18 cellular contexts compared by ENCODE assay signal in the genomic region with DNA sequence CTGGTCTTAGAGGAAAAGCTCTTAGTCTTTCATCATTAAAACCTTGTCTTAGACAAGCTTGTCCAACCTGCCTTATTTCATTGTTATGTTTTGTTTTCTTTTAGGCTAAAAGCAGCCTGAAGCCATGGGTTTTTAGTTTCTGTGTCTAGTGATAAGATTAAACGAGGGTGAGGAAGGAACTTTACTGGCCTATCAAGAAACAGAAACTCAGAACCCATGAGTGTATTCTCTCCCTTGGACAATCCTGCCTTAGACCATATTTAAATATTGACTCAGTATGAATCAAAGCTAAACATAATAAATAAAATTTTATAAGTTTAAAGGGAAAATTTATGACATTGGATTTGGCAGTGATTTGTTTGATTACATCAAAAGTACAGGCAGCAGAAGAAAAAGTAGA.
"Had no signal": no experiment of that assay in that cellular context is flagged by ENCODE, and none has a peak within 500 bp of the region (broad histone marks: within the 10 kb centered on the region; RNA-seq: fewer than 3 reads in every experiment).

No MANE protein-coding gene starts in this region.

- H3K27ac ChIP-seq: colonic mucosa, gastrocnemius medialis, heart right ventricle, left ventricle myocardium inferior, lower lobe of right lung, neural progenitor cell, ovary had no signal

- H3K4me3 ChIP-seq: colonic mucosa, gastrocnemius medialis, heart right ventricle, left ventricle myocardium inferior, lower lobe of right lung, neural progenitor cell, ovary, smooth muscle cell had no signal

- H3K36me3 ChIP-seq: colonic mucosa, gastrocnemius medialis, neural progenitor cell, ovary had no signal

- H3K27me3 ChIP-seq: colonic mucosa, gastrocnemius medialis, heart right ventricle, neural progenitor cell, ovary had no signal

- H3K9me3 ChIP-seq: colonic mucosa, gastrocnemius medialis, heart right ventricle, left ventricle myocardium inferior, lower lobe of right lung, ovary had no signal

- DNase-seq: colonic mucosa; dermis blood vessel endothelial cell; endodermal cell; gastrocnemius medialis; heart right ventricle; hypothalamus; kidney glomerular epithelial cell; left ventricle myocardium inferior; lower lobe of right lung; nucleus accumbens; ovary; right cardiac atrium; stimulated activated CD4-positive, alpha-beta T cell treated with anti-CD3 and anti-CD28 coated beads, Interleukin-2, amount 100 ng/mL, for 48 hours; stimulated activated naive CD4-positive, alpha-beta T cell treated with Interleukin-2 at 50 U/mL for 16 hours; trophoblast cell had no signal

- ATAC-seq: gastrocnemius medialis; heart right ventricle; lower lobe of right lung; natural killer cell treated with Interleukin-12 subunit alpha and Interleukin-12 subunit beta and Interleukin-15 and Interleukin-18, amount 100 ng/mL, for 72 hours; right cardiac atrium had no signal

- H3K4me1 ChIP-seq: colonic mucosa, gastrocnemius medialis, heart right ventricle, left ventricle myocardium inferior, lower lobe of right lung, neural progenitor cell had no signal
